In the genomic region with DNA sequence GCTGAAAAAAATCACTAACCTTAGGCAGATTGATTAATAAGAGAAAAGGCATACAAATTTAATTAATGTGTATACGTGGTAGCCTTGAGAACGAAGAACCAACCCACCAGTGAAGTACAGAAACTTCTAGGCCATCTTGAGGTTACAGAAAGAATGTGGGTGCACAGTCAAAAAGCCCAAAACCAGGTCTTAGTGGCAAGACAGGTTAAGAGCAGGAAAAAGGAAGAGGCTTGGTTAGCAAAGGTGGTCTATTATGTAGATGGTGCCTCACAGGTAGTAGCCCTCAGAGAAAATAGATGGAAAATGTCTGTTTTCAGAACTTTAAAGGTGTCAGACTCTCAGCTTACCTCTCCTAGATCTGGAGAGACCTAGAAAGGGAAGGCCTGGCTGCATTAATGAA, we compare ENCODE assay signal across 23 cellular contexts. TPM values are rescaled to one million over a fixed set of nuclear protein-coding genes. Genes with fewer than 3 reads are reported as not detected.
"Had no signal": no experiment of that assay in that cellular context is flagged by ENCODE, and none has a peak within 500 bp of the region (broad histone marks: within the 10 kb centered on the region; RNA-seq: fewer than 3 reads in every experiment).

No MANE protein-coding gene starts in this region.

- H3K79me2 ChIP-seq: parathyroid adenoma had no signal

- H3K4me3 ChIP-seq: ascending aorta, esophagus squamous epithelium, heart right ventricle, left ventricle myocardium inferior, right lobe of liver, tibial artery had no signal

- H3K4me1 ChIP-seq: ascending aorta, esophagus squamous epithelium, heart right ventricle, left ventricle myocardium inferior, parathyroid adenoma, right lobe of liver, tibial artery had no signal

- ATAC-seq: heart right ventricle; right lobe of liver; stimulated activated memory B cell treated with anti-CD40 and anti-IgM and Interleukin-4, amounts not matched to agents 10 μg/mL and 1 μg/mL and 100 μg/mL, for 72 hours had no signal

- H3K9ac ChIP-seq: parathyroid adenoma had no signal

- H3K4me3 Mint-ChIP-seq: activated B cell treated with CpG ODN at 0.5 μM for 24 hours; nephron; stimulated activated memory B cell treated with anti-CD40 and anti-IgM and Interleukin-4, amounts not matched to agents 10 μg/mL and 1 μg/mL and 100 μg/mL, for 72 hours had no signal

- H3K36me3 ChIP-seq: ascending aorta, esophagus squamous epithelium, heart right ventricle, left ventricle myocardium inferior, right lobe of liver, tibial artery had no signal

- H3K27ac ChIP-seq: ascending aorta, esophagus squamous epithelium, heart right ventricle, left ventricle myocardium inferior, parathyroid adenoma, right lobe of liver, tibial artery had no signal

- H2AFZ ChIP-seq: parathyroid adenoma had no signal

- H3K27ac Mint-ChIP-seq: activated B cell treated with CpG ODN at 0.5 μM for 24 hours; activated T-helper 2 cell treated with anti-CD3 and anti-CD28 coated beads, Interferon-gamma antibody, Interleukin-2, Interleukin-4, amounts not matched to agents 10 μg/mL and 5 μg/mL and 100 μg/mL, durations not matched to agents 14 hours and 24 hours and 36 hours; stimulated activated memory B cell treated with anti-CD40 and anti-IgM and Interleukin-4, amounts not matched to agents 10 μg/mL and 1 μg/mL and 100 μg/mL, for 72 hours had no signal

- H3K4me1 Mint-ChIP-seq: activated B cell treated with CpG ODN at 0.5 μM for 24 hours; stimulated activated memory B cell treated with anti-CD40 and anti-IgM and Interleukin-4, amounts not matched to agents 10 μg/mL and 1 μg/mL and 100 μg/mL, for 72 hours had no signal

- H3K36me3 Mint-ChIP-seq: stimulated activated memory B cell treated with anti-CD40 and anti-IgM and Interleukin-4, amounts not matched to agents 10 μg/mL and 1 μg/mL and 100 μg/mL, for 72 hours had no signal

- H3K9me3 Mint-ChIP-seq: activated B cell treated with CpG ODN at 0.5 μM for 24 hours; activated T-helper 2 cell treated with anti-CD3 and anti-CD28 coated beads, Interferon-gamma antibody, Interleukin-2, Interleukin-4, amounts not matched to agents 10 μg/mL and 5 μg/mL and 100 μg/mL, durations not matched to agents 14 hours and 24 hours and 36 hours; stimulated activated memory B cell treated with anti-CD40 and anti-IgM and Interleukin-4, amounts not matched to agents 10 μg/mL and 1 μg/mL and 100 μg/mL, for 72 hours had no signal

- H3K27me3 ChIP-seq: ascending aorta, esophagus squamous epithelium, right lobe of liver had no signal

- DNase-seq: activated B cell treated with CpG ODN at 0.5 μM for 24 hours; activated CD4-positive, alpha-beta T cell treated with anti-CD3 and anti-CD28 coated beads, Interleukin-2, amount 50 U/mL, for 1 hour; activated naive CD4-positive, alpha-beta T cell treated with Interleukin-2 at 50 U/mL for 16 hours; activated T-cell treated with anti-CD3 and anti-CD28 coated beads for 4 hours; cerebellar nuclear complex; cortex of kidney; esophagus squamous epithelium; heart right ventricle; left ventricle myocardium inferior; mammary epithelial cell; midbrain; right lobe of liver; stimulated activated CD4-positive, alpha-beta T cell treated with anti-CD3 and anti-CD28 coated beads, Interleukin-4, amount 100 ng/mL, for 24 hours; T-helper 9 cell; tibial artery had no signal

RNA-seq across cellular contexts. Expression of a gene that starts 22.0 kb away (rescaled TPM):
- total RNA-seq: activated B cell treated with CpG ODN at 0.5 μM for 24 hours; activated CD8-positive, alpha-beta memory T cell treated with anti-CD3 and anti-CD28 coated beads for 36 hours; activated T-helper 2 cell treated with anti-CD3 and anti-CD28 coated beads, Interferon-gamma antibody, Interleukin-2, Interleukin-4, amounts not matched to agents 10 μg/mL and 5 μg/mL and 100 μg/mL, durations not matched to agents 14 hours and 24 hours and 36 hours; ascending aorta; esophagus squamous epithelium; heart right ventricle; kidney epithelial cell; left ventricle myocardium inferior; mammary epithelial cell; right lobe of liver; urinary bladder had no signal
